In genomic region chr7:128081351-128081750, GRCh38 we compare ENCODE assay signal across 30 cellular contexts. TPM values are rescaled to one million over a fixed set of nuclear protein-coding genes. Genes with fewer than 3 reads are reported as not detected.
"Had no signal": no experiment of that assay in that cellular context is flagged by ENCODE, and none has a peak within 500 bp of the region (broad histone marks: within the 10 kb centered on the region; RNA-seq: fewer than 3 reads in every experiment).

No MANE protein-coding gene starts in this region.

- ATAC-seq: activated CD8-positive, alpha-beta memory T cell treated with anti-CD3 and anti-CD28 coated beads, Interleukin-2, amount 10 ng/mL, durations not matched to agents 7 days and 5 days had no signal

- H3K4me3 Mint-ChIP-seq: activated CD4-positive, alpha-beta memory T cell treated with anti-CD3 and anti-CD28 coated beads, Interleukin-2, amount 10 ng/mL, durations not matched to agents 7 days and 5 days; activated CD8-positive, alpha-beta memory T cell treated with anti-CD3 and anti-CD28 coated beads, Interleukin-2, amount 10 ng/mL, durations not matched to agents 7 days and 5 days; activated naive CD8-positive, alpha-beta T cell treated with anti-CD3 and anti-CD28 coated beads for 36 hours had no signal

- H3K9me3 ChIP-seq: Peyer's patch had no signal

- H3K4me1 ChIP-seq: Peyer's patch had no signal

- H3K4me3 ChIP-seq: cardiac muscle cell, Peyer's patch had no signal

- H3K27ac ChIP-seq: cardiac muscle cell, Peyer's patch, WERI-Rb-1 had no signal

- H3K9me3 Mint-ChIP-seq: activated CD4-positive, alpha-beta memory T cell treated with anti-CD3 and anti-CD28 coated beads, Interleukin-2, amount 10 ng/mL, durations not matched to agents 7 days and 5 days; activated naive CD8-positive, alpha-beta T cell treated with anti-CD3 and anti-CD28 coated beads for 36 hours had no signal

- H3K27me3 Mint-ChIP-seq: activated CD4-positive, alpha-beta memory T cell treated with anti-CD3 and anti-CD28 coated beads, Interleukin-2, amount 10 ng/mL, durations not matched to agents 7 days and 5 days; activated CD8-positive, alpha-beta memory T cell treated with anti-CD3 and anti-CD28 coated beads, Interleukin-2, amount 10 ng/mL, durations not matched to agents 7 days and 5 days; activated naive CD8-positive, alpha-beta T cell treated with anti-CD3 and anti-CD28 coated beads for 36 hours had no signal

- H3K36me3 ChIP-seq: cardiac muscle cell had no signal

- H3K27me3 ChIP-seq: cardiac muscle cell, Peyer's patch had no signal

- DNase-seq: activated CD4-positive, alpha-beta memory T cell treated with anti-CD3 and anti-CD28 coated beads, Interleukin-2, amount 10 ng/mL, durations not matched to agents 7 days and 5 days; activated CD4-positive, alpha-beta T cell treated with anti-CD3 and anti-CD28 coated beads for 1 hour; activated CD4-positive, alpha-beta T cell treated with anti-CD3 and anti-CD28 coated beads for 48 hours; activated CD4-positive, CD25-positive, alpha-beta regulatory T cell; activated CD8-positive, alpha-beta memory T cell treated with anti-CD3 and anti-CD28 coated beads for 24 hours; activated CD8-positive, alpha-beta memory T cell treated with anti-CD3 and anti-CD28 coated beads, Interleukin-2, amount 10 ng/mL, durations not matched to agents 7 days and 5 days; activated CD8-positive, alpha-beta memory T cell treated with anti-CD3 and anti-CD28 coated beads, Interleukin-2, amount 50 U/mL, for 48 hours; activated effector memory CD4-positive, alpha-beta T cell treated with anti-CD3 and anti-CD28 coated beads, Interleukin-2, amount 50 U/mL, for 16 hours; activated naive CD4-positive, alpha-beta T cell; activated naive CD4-positive, alpha-beta T cell treated with anti-CD3 and anti-CD28 coated beads, Interleukin-2, amount 50 U/mL, for 16 hours; activated naive CD8-positive, alpha-beta T cell treated with anti-CD3 and anti-CD28 coated beads for 36 hours; activated T-cell treated with anti-CD3 and anti-CD28 coated beads, Interleukin-2, amount 50 U/mL, for 48 hours; amniotic stem cell; aorta; NCI-H1105; NCI-H1417 treated with DMSO at 0.1 percent for 48 hours; NCI-H1930; NCI-H2081 treated with DMSO at 0.1 percent for 48 hours; NCI-H226; NCI-H446 treated with DMSO at 0.1 percent for 48 hours; NCI-H524; Peyer's patch; RPMI8226; SW 1271; T-helper 1 cell; T1000; WERI-Rb-1 had no signal

- H3K27ac Mint-ChIP-seq: activated CD4-positive, alpha-beta memory T cell treated with anti-CD3 and anti-CD28 coated beads, Interleukin-2, amount 10 ng/mL, durations not matched to agents 7 days and 5 days; activated CD8-positive, alpha-beta memory T cell treated with anti-CD3 and anti-CD28 coated beads, Interleukin-2, amount 10 ng/mL, durations not matched to agents 7 days and 5 days; activated naive CD8-positive, alpha-beta T cell treated with anti-CD3 and anti-CD28 coated beads for 36 hours had no signal

- H3K4me1 Mint-ChIP-seq: activated CD4-positive, alpha-beta memory T cell treated with anti-CD3 and anti-CD28 coated beads, Interleukin-2, amount 10 ng/mL, durations not matched to agents 7 days and 5 days; activated naive CD8-positive, alpha-beta T cell treated with anti-CD3 and anti-CD28 coated beads for 36 hours had no signal

RNA-seq across cellular contexts. Expression of gene LRRC4, which starts 50.1 kb away (rescaled TPM):
- total RNA-seq: activated CD4-positive, alpha-beta memory T cell treated with anti-CD3 and anti-CD28 coated beads, Interleukin-2, amount 10 ng/mL, durations not matched to agents 7 days and 5 days; activated CD8-positive, alpha-beta memory T cell treated with anti-CD3 and anti-CD28 coated beads, Interleukin-2, amount 10 ng/mL, durations not matched to agents 7 days and 5 days; activated naive CD8-positive, alpha-beta T cell treated with anti-CD3 and anti-CD28 coated beads for 36 hours; MCF 10A; T-helper 2 cell treated with Interferon-gamma antibody and Interleukin-4, amounts not matched to agents 100 ng/mL and 5 ng/mL, for 36 hours had no signal
